In genomic region chr1:204128464-204128963, GRCh38 we compare ENCODE assay signal across 10 cellular contexts. TPM values are rescaled to one million over a fixed set of nuclear protein-coding genes. Genes with fewer than 3 reads are reported as not detected.
A peak's percentile ranks its signal among the peaks of the same experiment; 100 is the strongest.
DNase-seq lines count a peak whose midpoint lies in the region; ATAC-seq and TF ChIP-seq lines count a peak whose summit lies in the region.
"Had no signal": no experiment of that assay in that cellular context is flagged by ENCODE, and none has a peak within 500 bp of the region (broad histone marks: within the 10 kb centered on the region; RNA-seq: fewer than 3 reads in every experiment).

No MANE protein-coding gene starts in this region.

- H3K4me1 ChIP-seq in left ventricle myocardium inferior = peaks cover 48% of the 10 kb centered on the region
- peaks cover 0 to 55% (median 27%) of the 10 kb centered on the region in 4 donors for H3K4me1 ChIP-seq in right lobe of liver
- peaks cover 22 to 32% of the 10 kb centered on the region in 2 donors for H3K4me1 ChIP-seq in uterus

- POLR2A ChIA-PET in HEK293T (lab: Yijun Ruan, JAX) = interaction anchor here (1.3 kb wide), 2 partner anchors 23 to 255 kb away, joined by 5 to 6 read pairs; partner anchors contain the start of gene ETNK2

- DNase-seq in left ventricle myocardium inferior (no peak), left cardiac atrium (no peak), right lobe of liver (no peak), uterus (no peak), H4 (ENCODE audit: low spot score) (no peak), HEK293T (ENCODE audit: extremely low spot score) (no peak)
- no peak for DNase-seq in activated T-helper 1 cell treated with anti-CD3 and anti-CD28 coated beads, Interleukin-12 subunit alpha, Interleukin-12 subunit beta, Interleukin-2, Interleukin-4 antibody, amounts not matched to agents 30 ng/mL and 10 ng/mL and 1 ng/mL, durations not matched to agents 14 hours and 24 hours and 36 hours (ENCODE audit: low spot score)
- no peak for DNase-seq in activated CD4-positive, CD25-positive, alpha-beta regulatory T cell treated with anti-CD3 and anti-CD28 coated beads, Interleukin-2, amount 50 U/mL, for 72 hours

- no peak for ATAC-seq in left cardiac atrium
- ATAC-seq in right lobe of liver = no peak

- H3K27ac Mint-ChIP-seq in activated T-helper 1 cell treated with anti-CD3 and anti-CD28 coated beads, Interleukin-12 subunit alpha, Interleukin-12 subunit beta, Interleukin-2, Interleukin-4 antibody, amounts not matched to agents 30 ng/mL and 10 ng/mL and 1 ng/mL, durations not matched to agents 14 hours and 24 hours and 36 hours = peak overlapping the region; percentile 58
- H3K27ac Mint-ChIP-seq: activated naive CD8-positive, alpha-beta T cell had no signal

- H3K27me3 Mint-ChIP-seq in activated T-helper 1 cell treated with anti-CD3 and anti-CD28 coated beads, Interleukin-12 subunit alpha, Interleukin-12 subunit beta, Interleukin-2, Interleukin-4 antibody, amounts not matched to agents 30 ng/mL and 10 ng/mL and 1 ng/mL, durations not matched to agents 14 hours and 24 hours and 36 hours (ENCODE audit: insufficient read depth) = peaks cover 4% of the 10 kb centered on the region
- H3K27me3 Mint-ChIP-seq: activated naive CD8-positive, alpha-beta T cell had no signal

- H3K4me3 Mint-ChIP-seq in activated T-helper 1 cell treated with anti-CD3 and anti-CD28 coated beads, Interleukin-12 subunit alpha, Interleukin-12 subunit beta, Interleukin-2, Interleukin-4 antibody, amounts not matched to agents 30 ng/mL and 10 ng/mL and 1 ng/mL, durations not matched to agents 14 hours and 24 hours and 36 hours = no peak overlapping the region
- H3K4me3 Mint-ChIP-seq: activated naive CD8-positive, alpha-beta T cell had no signal

- H3K4me3 ChIP-seq in left ventricle myocardium inferior (peak overlapping the region; percentile 39), right lobe of liver (peak overlapping the region; percentile 20 to 66 (median 56)), uterus (no peak overlapping the region)

- H3K27me3 ChIP-seq in left ventricle myocardium inferior (ENCODE audit: low read depth) (no peaks in the 10 kb centered on the region), right lobe of liver (no peaks in the 10 kb centered on the region), uterus (no peaks in the 10 kb centered on the region)

- peaks cover 8% of the 10 kb centered on the region for H3K4me1 Mint-ChIP-seq in activated T-helper 1 cell treated with anti-CD3 and anti-CD28 coated beads, Interleukin-12 subunit alpha, Interleukin-12 subunit beta, Interleukin-2, Interleukin-4 antibody, amounts not matched to agents 30 ng/mL and 10 ng/mL and 1 ng/mL, durations not matched to agents 14 hours and 24 hours and 36 hours (ENCODE audit: low read depth)

- CTCF ChIA-PET in HEK293T (lab: Yijun Ruan, JAX) = interaction anchor here (0.7 to 3.5 kb wide), 15 partner anchors 8 to 264 kb away, joined by 3 to 27 read pairs (median 4); partner anchors contain the start of gene ETNK2

- no peaks in the 10 kb centered on the region for H3K9me3 ChIP-seq in left ventricle myocardium inferior (replicated peaks)
- no peaks in the 10 kb centered on the region for H3K9me3 ChIP-seq in right lobe of liver
- H3K9me3 ChIP-seq in uterus = no peaks in the 10 kb centered on the region

- no peak for TF ChIP-seq CTCF in left ventricle myocardium inferior (IDR thresholded peaks at IDR 0.05; ENCODE audit: borderline replicate concordance)
- no peak for TF ChIP-seq CTCF in right lobe of liver (IDR thresholded peaks at IDR 0.05)
- no peak for TF ChIP-seq CTCF in uterus (IDR thresholded peaks at IDR 0.05)

- H3K27ac ChIP-seq in left ventricle myocardium inferior (replicated peaks) (peak overlapping the region; percentile 72), right lobe of liver (peak overlapping the region in 2 of 3 donors; percentile 63 to 83), uterus (peak overlapping the region; percentile 76 to 82)

- H3K9me3 Mint-ChIP-seq in activated T-helper 1 cell treated with anti-CD3 and anti-CD28 coated beads, Interleukin-12 subunit alpha, Interleukin-12 subunit beta, Interleukin-2, Interleukin-4 antibody, amounts not matched to agents 30 ng/mL and 10 ng/mL and 1 ng/mL, durations not matched to agents 14 hours and 24 hours and 36 hours = no peaks in the 10 kb centered on the region

- H3K36me3 Mint-ChIP-seq in activated T-helper 1 cell treated with anti-CD3 and anti-CD28 coated beads, Interleukin-12 subunit alpha, Interleukin-12 subunit beta, Interleukin-2, Interleukin-4 antibody, amounts not matched to agents 30 ng/mL and 10 ng/mL and 1 ng/mL, durations not matched to agents 14 hours and 24 hours and 36 hours (ENCODE audit: low read depth) = no peaks in the 10 kb centered on the region
- H3K36me3 Mint-ChIP-seq: activated naive CD8-positive, alpha-beta T cell had no signal

- 20% methylated on average over 2 of the region's 4 CpGs for WGBS in right lobe of liver (ENCODE audit: insufficient coverage, low coverage, low lambda C conversion rate, missing lambda C conversion rate)

- intact Hi-C loops in left ventricle myocardium inferior (cut with micrococcal nuclease) = no loop called here
- intact Hi-C loops in left cardiac atrium (cut with DNase I) = loop anchor here (2.0 to 5.0 kb wide), 4 partner anchors 54 to 268 kb away; partner anchors contain the start of gene SNRPE (in 1 of the 2)
- intact Hi-C loops in activated T-helper 1 cell treated with anti-CD3 and anti-CD28 coated beads, Interleukin-12 subunit alpha, Interleukin-12 subunit beta, Interleukin-2, Interleukin-4 antibody, amounts not matched to agents 30 ng/mL and 10 ng/mL and 1 ng/mL, durations not matched to agents 14 hours and 24 hours and 36 hours (cut with micrococcal nuclease) = no loop called here
- intact Hi-C loops in right lobe of liver (cut with DNase I) = loop anchor here (5.0 to 10.0 kb wide), 4 partner anchors 46 to 261 kb away; partner anchors contain the start of gene SOX13 (in 1 of the 2)
- intact Hi-C loops in uterus (cut with DNase I; ENCODE audit: low total_unique reads) = loop anchor here (2.0 to 5.0 kb wide), 2 partner anchors 56 to 268 kb away; partner anchors contain the start of genes SNRPE and SOX13

- TF ChIP-seq POLR2A in right lobe of liver (IDR thresholded peaks at IDR 0.05) (no peak), uterus (IDR thresholded peaks at IDR 0.05) (no peak)

- H3K36me3 ChIP-seq in left ventricle myocardium inferior (peaks cover 28% of the 10 kb centered on the region), right lobe of liver (peaks cover 0 to 14% (median 7%) of the 10 kb centered on the region in 4 donors), uterus (no peaks in the 10 kb centered on the region)

TF ChIP-seq in HEK293T, 16 proteins besides CTCF, POLR2A, EP300 and RAD21:
- TF ChIP-seq LEF1 (IDR thresholded peaks at IDR 0.05; ENCODE audit: borderline replicate concordance) (no peak), BHLHE40 (IDR thresholded peaks at IDR 0.05; ENCODE audit: borderline replicate concordance) (no peak), FOXA1 (IDR thresholded peaks at IDR 0.05) (no peak), CTBP1 (IDR thresholded peaks at IDR 0.05; ENCODE audit: borderline replicate concordance) (no peak), FOXK2 (IDR thresholded peaks at IDR 0.05) (no peak), PKNOX1 (IDR thresholded peaks at IDR 0.05) (no peak), ARNT (IDR thresholded peaks at IDR 0.05) (no peak), TARDBP (IDR thresholded peaks at IDR 0.05) (no peak), SUZ12 (IDR thresholded peaks at IDR 0.05) (no peak), ELF4 (IDR thresholded peaks at IDR 0.05) (no peak), FOXM1 (IDR thresholded peaks at IDR 0.05; ENCODE audit: borderline replicate concordance) (no peak), L3MBTL2 (conservative IDR thresholded peaks at IDR 0.05) (no peak), SP1 (IDR thresholded peaks at IDR 0.05) (no peak), ZNF384 (IDR thresholded peaks at IDR 0.05) (no peak), HDGF (IDR thresholded peaks at IDR 0.05; ENCODE audit: borderline replicate concordance) (no peak), NFRKB (IDR thresholded peaks at IDR 0.05) (no peak)

RNA-seq across cellular contexts. Expression of gene ETNK2, which starts 23.3 kb away (rescaled TPM):
- total RNA-seq in left ventricle myocardium inferior (4.4 TPM), left cardiac atrium (1 to 10 TPM; 5.3 to 6.2 TPM), right lobe of liver (100 to 1,000 TPM in 3 of 6 experiments, 10 to 100 TPM in 3; 30.9 to 231 (median 98.9) TPM), uterus (10 to 100 TPM in 3 of 4 donors, 1 to 10 TPM in 1; 2.3 to 23.9 (median 13.9) TPM)
- 0.16 TPM in 1 of 2 replicates, not detected in the other for total RNA-seq in activated T-helper 1 cell treated with anti-CD3 and anti-CD28 coated beads, Interleukin-12 subunit alpha, Interleukin-12 subunit beta, Interleukin-2, Interleukin-4 antibody, amounts not matched to agents 30 ng/mL and 10 ng/mL and 1 ng/mL, durations not matched to agents 14 hours and 24 hours and 36 hours
- 18.3 and 19.1 TPM in 2 replicates for total RNA-seq in H4 (2014; rRNA removed; shearing (Covaris generic))

RNA-seq across cellular contexts. Expression of gene REN, which starts 37.6 kb away (rescaled TPM):
- total RNA-seq in left ventricle myocardium inferior = not detected
- not detected for total RNA-seq in left cardiac atrium
- not detected in 2 replicates for total RNA-seq in activated T-helper 1 cell treated with anti-CD3 and anti-CD28 coated beads, Interleukin-12 subunit alpha, Interleukin-12 subunit beta, Interleukin-2, Interleukin-4 antibody, amounts not matched to agents 30 ng/mL and 10 ng/mL and 1 ng/mL, durations not matched to agents 14 hours and 24 hours and 36 hours
- total RNA-seq in right lobe of liver = under 1 TPM in 5 of 6 experiments, not detected in 1; 0.25 to 0.44 (median 0.27) TPM
- 1 to 10 TPM in 2 of 4 donors, not detected in 2; 6.8 to 9.4 TPM for total RNA-seq in uterus
- not detected in 2 replicates for total RNA-seq in H4 (2014; rRNA removed; shearing (Covaris generic))
- total RNA-seq: posterior vena cava had no signal

RNA-seq across cellular contexts. Expression of gene SOX13, which starts 55.6 kb away (rescaled TPM):
- total RNA-seq in left ventricle myocardium inferior = 13.1 TPM
- 10 to 100 TPM; 14.0 to 14.4 TPM for total RNA-seq in left cardiac atrium
- 0.23 TPM in 1 of 2 replicates, not detected in the other for total RNA-seq in activated T-helper 1 cell treated with anti-CD3 and anti-CD28 coated beads, Interleukin-12 subunit alpha, Interleukin-12 subunit beta, Interleukin-2, Interleukin-4 antibody, amounts not matched to agents 30 ng/mL and 10 ng/mL and 1 ng/mL, durations not matched to agents 14 hours and 24 hours and 36 hours
- 10 to 100 TPM; 12.5 to 29.1 (median 17.1) TPM for total RNA-seq in right lobe of liver
- 100 to 1,000 TPM in 1 of 4 donors, 10 to 100 TPM in 3; 15.7 to 139 (median 37.9) TPM for total RNA-seq in uterus
- 1.4 TPM in 2 replicates for total RNA-seq in H4 (2014; rRNA removed; shearing (Covaris generic))

Comparison
In these comparisons a context has a peak if more than half of its experiments do, and no peak if none do; other contexts are left out.
1. intact Hi-C loops: an anchor here in left cardiac atrium (2.0 to 5.0 kb wide), right lobe of liver (5.0 to 10.0 kb wide) and uterus (2.0 to 5.0 kb wide); none called in left ventricle myocardium inferior and activated T-helper 1 cell treated with anti-CD3 and anti-CD28 coated beads, Interleukin-12 subunit alpha, Interleukin-12 subunit beta, Interleukin-2, Interleukin-4 antibody, amounts not matched to agents 30 ng/mL and 10 ng/mL and 1 ng/mL, durations not matched to agents 14 hours and 24 hours and 36 hours.
2. H3K4me3 ChIP-seq: peak in left ventricle myocardium inferior (single experiment) and right lobe of liver (3 of 3); none in uterus (0 of 2).
3. Peak in every context shown above with its lines, with median percentiles within 50 percentile points of each other: H3K27ac ChIP-seq.